ENCODE assay signal across 8 cellular contexts in genomic region chr16:48384305-48384981, GRCh38. TPM values are rescaled to one million over a fixed set of nuclear protein-coding genes. Genes with fewer than 3 reads are reported as not detected.
DNase-seq lines count a peak whose midpoint lies in the region; ATAC-seq and TF ChIP-seq lines count a peak whose summit lies in the region.

No MANE protein-coding gene starts in this region.

- no peaks in the 10 kb centered on the region for H3F3A ChIP-seq in PC-3 (ENCODE audit: low read length, unreplicated experiment)

- intact Hi-C loops in CD4-positive, alpha-beta memory T cell (cut with micrococcal nuclease) = loop anchor here (1.0 to 10.0 kb wide), 5 partner anchors 67 to 1700 kb away; partner anchors contain the start of genes C16orf87, ITFG1, ORC6 and PHKB
- intact Hi-C loops in PC-3 (cut with micrococcal nuclease) = loop anchor here (2.0 to 5.0 kb wide), 2 partner anchors 18 to 58 kb away; no protein-coding TSS in a partner anchor
- intact Hi-C loops in Right ventricle myocardium inferior (cut with DNase I) = loop anchor here (2.0 kb wide), 2 partner anchors 20 to 238 kb away; no protein-coding TSS in a partner anchor

- H3K79me2 ChIP-seq in PC-3 (ENCODE audit: low read length) (peaks cover 51% of the 10 kb centered on the region), osteoblast (ENCODE audit: insufficient read depth, low read length) (peaks cover 50% of the 10 kb centered on the region)

- no peaks in the 10 kb centered on the region for H3K9me2 ChIP-seq in PC-3 (replicated peaks; ENCODE audit: low read length)

- peak in 4 of 5 donors; percentile 17 to 41 (median 26) for DNase-seq in CD4-positive, alpha-beta memory T cell
- DNase-seq in PC-3 (peak; percentile 24), adipocyte (ENCODE audit: low read depth) (peak; percentile 75), Right ventricle myocardium inferior (ENCODE audit: missing footprints) (peak; percentile 75), osteoblast (ENCODE audit: insufficient read length, low spot score, missing footprints) (peak; percentile 96), inferior parietal cortex (ENCODE audit: extremely low spot score) (no peak)

- no peaks in the 10 kb centered on the region for H3K36me3 ChIP-seq in CD4-positive, alpha-beta memory T cell (ENCODE audit: insufficient read depth, low read length)
- H3K36me3 ChIP-seq in PC-3 (ENCODE audit: low read depth, low read length) (no peaks in the 10 kb centered on the region), adipocyte (ENCODE audit: control insufficient read depth, insufficient read depth, low read length, severe bottlenecking) (no peaks in the 10 kb centered on the region), osteoblast (ENCODE audit: insufficient read depth, low read length) (no peaks in the 10 kb centered on the region)

- peak overlapping the region; percentile 65 for H3K27ac ChIP-seq in CD4-positive, alpha-beta memory T cell (ENCODE audit: low read depth, low read length)
- H3K27ac ChIP-seq in PC-3 (ENCODE audit: low read length) (peak overlapping the region; percentile 29; the same call in 1 of the 2 replicates), osteoblast (ENCODE audit: low read depth, low read length) (peak overlapping the region; percentile 57)

- H2AFZ ChIP-seq in PC-3 (ENCODE audit: low read length) (peak overlapping the region; percentile 33; the same call in 1 of the 2 replicates), osteoblast (ENCODE audit: low read length) (peak overlapping the region; percentile 62)

- TF ChIP-seq CTCF in PC-3 (conservative IDR thresholded peaks at IDR 0.05; ENCODE audit: low read depth, low read length) (no peak), osteoblast (IDR thresholded peaks at IDR 0.05; ENCODE audit: extremely low read depth, low read depth, low read length) (no peak)

- no peaks in the 10 kb centered on the region for H3K27me3 Mint-ChIP-seq in CD4-positive, alpha-beta memory T cell

- ATAC-seq in GM18907 (IDR thresholded peaks at IDR 0.05; ENCODE audit: unreplicated experiment) (peak; percentile 37), HG03066 (IDR thresholded peaks at IDR 0.05; ENCODE audit: low read depth, unreplicated experiment) (peak; percentile 41), PC-3 (peak; percentile 52), Right ventricle myocardium inferior (peak; percentile 66)

- CTCF ChIA-PET in CD4-positive, alpha-beta memory T cell (lab: Charles Lee; ENCODE audit: partially characterized antibody) = interaction anchor here (1.1 to 2.4 kb wide), 5 partner anchors 9 to 246 kb away, joined by 3 to 14 read pairs (median 5); no protein-coding TSS in a partner anchor
- CTCF ChIA-PET in PC-3 (lab: Charles Lee) = interaction anchor here (0.7 kb wide), 1 partner anchor 477 kb away, joined by 3 read pairs; no protein-coding TSS in a partner anchor

- peaks cover 0 to 11% of the 10 kb centered on the region in 2 donors for H3K36me3 Mint-ChIP-seq in CD4-positive, alpha-beta memory T cell

- H3K27ac Mint-ChIP-seq in CD4-positive, alpha-beta memory T cell = peak overlapping the region; percentile 79 to 97 (median 92)

- no TSS peak for BruUV-seq in PC-3 (replicated peaks; lab: Mats Ljungman, UMichigan)

- POLR2A ChIA-PET in CD4-positive, alpha-beta memory T cell (lab: Charles Lee; ENCODE audit: partially characterized antibody) = interaction anchor here (1.1 to 4.2 kb wide), 5 partner anchors 11 to 228 kb away, joined by 3 to 82 read pairs (median 12); partner anchors contain the start of gene N4BP1
- POLR2A ChIA-PET in PC-3 (lab: Charles Lee; ENCODE audit: unreplicated experiment) = interaction anchor here (0.5 to 1.0 kb wide), 3 partner anchors 18 to 26 kb away, joined by 3 read pairs; no protein-coding TSS in a partner anchor

- H3K4me1 Mint-ChIP-seq in CD4-positive, alpha-beta memory T cell = peaks cover 21 to 37% (median 25%) of the 10 kb centered on the region in 4 donors

- peaks cover 41% of the 10 kb centered on the region for H4K20me1 ChIP-seq in PC-3 (ENCODE audit: low read length)
- H4K20me1 ChIP-seq in osteoblast (ENCODE audit: insufficient read depth, low read length) = peaks cover 41% of the 10 kb centered on the region

- peak overlapping the region; percentile 89 to 97 (median 94) for H3K4me3 Mint-ChIP-seq in CD4-positive, alpha-beta memory T cell

- H3K9me3 Mint-ChIP-seq in CD4-positive, alpha-beta memory T cell = peaks cover 0 to 4% (median 0%) of the 10 kb centered on the region in 8 donors

- H3K4me2 ChIP-seq in PC-3 (ENCODE audit: low read length) (peak overlapping the region; percentile 79), osteoblast (ENCODE audit: insufficient read depth, low read length) (peak overlapping the region; percentile 91)

- H3K27me3 ChIP-seq in CD4-positive, alpha-beta memory T cell (ENCODE audit: insufficient read depth, low read length) = no peaks in the 10 kb centered on the region
- H3K27me3 ChIP-seq in PC-3 (ENCODE audit: low read length) (no peaks in the 10 kb centered on the region), adipocyte (replicated peaks; ENCODE audit: control insufficient read depth, insufficient read depth, low read length) (no peaks in the 10 kb centered on the region), osteoblast (ENCODE audit: insufficient read depth, low read length) (no peaks in the 10 kb centered on the region)

- H3K4me1 ChIP-seq in CD4-positive, alpha-beta memory T cell (ENCODE audit: insufficient read depth, low read length) = peaks cover 30% of the 10 kb centered on the region
- H3K4me1 ChIP-seq in PC-3 (ENCODE audit: insufficient read depth, low read length) = peaks cover 8% of the 10 kb centered on the region; the same call in 1 of the 2 replicates
- H3K4me1 ChIP-seq in adipocyte (ENCODE audit: control insufficient read depth, insufficient read depth, low read length) = peaks cover 44% of the 10 kb centered on the region
- peaks cover 24% of the 10 kb centered on the region for H3K4me1 ChIP-seq in osteoblast (ENCODE audit: insufficient read depth, low read length)

- H3K4me3 ChIP-seq in CD4-positive, alpha-beta memory T cell (ENCODE audit: low read length in 2 of 2) = peak overlapping the region; percentile 44 to 63
- peak overlapping the region; percentile 78 for H3K4me3 ChIP-seq in PC-3 (ENCODE audit: low read length)
- H3K4me3 ChIP-seq in adipocyte (ENCODE audit: low read length) = peak overlapping the region; percentile 94
- peak overlapping the region; percentile 84 for H3K4me3 ChIP-seq in osteoblast (ENCODE audit: insufficient read depth, low read length)

- peak overlapping the region; percentile 95 for H3K9ac ChIP-seq in PC-3 (ENCODE audit: low read length)
- H3K9ac ChIP-seq in adipocyte (ENCODE audit: low read length) = peak overlapping the region; percentile 97

- no peaks in the 10 kb centered on the region for H3K9me3 ChIP-seq in CD4-positive, alpha-beta memory T cell (ENCODE audit: control insufficient read depth in 1 of 2, low read length in 2 of 2)
- H3K9me3 ChIP-seq in PC-3 (ENCODE audit: low read length) = no peaks in the 10 kb centered on the region
- H3K9me3 ChIP-seq in adipocyte (ENCODE audit: control insufficient read depth, low read length) = no peaks in the 10 kb centered on the region
- H3K9me3 ChIP-seq in osteoblast (ENCODE audit: low read depth, low read length) = no peaks in the 10 kb centered on the region

RNA-seq across cellular contexts. Expression of gene SIAH1, which starts 0.8 kb away (rescaled TPM):
- total RNA-seq in CD4-positive, alpha-beta memory T cell = 10 to 100 TPM; 11.9 to 14.9 TPM
- polyA plus RNA-seq in CD4-positive, alpha-beta memory T cell = 10 to 100 TPM; 11.9 to 13.5 TPM
- total RNA-seq in PC-3 (2014; rRNA removed) = 10.9 and 16.2 TPM in 2 replicates
- 16.1 TPM for total RNA-seq in Right ventricle myocardium inferior
- 41.8 and 43.1 TPM in 2 replicates for total RNA-seq in osteoblast
